32 cellular contexts compared by ENCODE assay signal in the genomic region with DNA sequence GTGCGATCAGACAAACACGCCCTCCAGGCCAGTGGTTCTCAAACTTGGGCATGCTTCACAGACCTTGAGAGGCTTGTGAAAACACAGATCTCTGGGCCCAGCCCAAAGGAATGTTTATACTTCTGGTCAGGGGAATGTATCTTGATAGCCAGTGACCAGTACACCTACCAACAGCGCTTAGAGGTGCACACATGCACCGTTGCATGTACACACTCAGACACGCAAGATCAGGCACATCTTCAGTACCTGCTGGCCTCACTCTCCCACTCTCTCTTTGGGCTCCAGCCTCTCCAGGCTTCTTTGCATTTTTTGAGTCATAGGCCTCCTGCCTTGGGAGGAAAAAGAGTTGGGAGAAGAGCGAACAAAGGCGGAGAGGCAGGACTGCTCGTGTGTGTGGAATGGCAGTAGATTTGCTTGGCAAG. TPM values are rescaled to one million over a fixed set of nuclear protein-coding genes. Genes with fewer than 3 reads are reported as not detected.
A peak's percentile ranks its signal among the peaks of the same experiment; 100 is the strongest.
DNase-seq lines count a peak whose midpoint lies in the region; ATAC-seq and TF ChIP-seq lines count a peak whose summit lies in the region.
"Had no signal": no experiment of that assay in that cellular context is flagged by ENCODE, and none has a peak within 500 bp of the region (broad histone marks: within the 10 kb centered on the region; RNA-seq: fewer than 3 reads in every experiment).

No MANE protein-coding gene starts in this region.

- H3K27ac Mint-ChIP-seq in endodermal cell (no peak overlapping the region), neural crest cell (ENCODE audit: unreplicated experiment) (peak overlapping the region; percentile 50)
- H3K27ac Mint-ChIP-seq: activated naive CD4-positive, alpha-beta T cell treated with anti-CD3 and anti-CD28 coated beads, Interleukin-2, amount 50 U/mL, for 24 hours; activated T-helper 17 cell treated with anti-CD3 and anti-CD28 coated beads, Interleukin-2, amount 50 U/mL, for 72 hours; effector memory CD8-positive, alpha-beta T cell; mesothelial cell of epicardium; stimulated activated naive B cell treated with anti-CD40 and anti-IgM and Interleukin-4, amounts not matched to agents 10 μg/mL and 1 μg/mL and 100 μg/mL, for 72 hours; WTC11 had no signal

- DNase-seq in activated CD8-positive, alpha-beta memory T cell treated with anti-CD3 and anti-CD28 coated beads for 24 hours: peak; percentile 45
- DNase-seq in activated CD8-positive, alpha-beta memory T cell treated with anti-CD3 and anti-CD28 coated beads, Interleukin-2, amount 50 U/mL, for 4 hours: no peak
- DNase-seq in endodermal cell (peak; percentile 50), neural crest cell (ENCODE audit: low read depth, low spot score) (no peak), upper lobe of right lung (no peak), NCI-H1436 (lab: John Stamatoyannopoulos, UW) (no peak), activated gamma-delta T cell (lab: John Stamatoyannopoulos, UW) (no peak), A673 (ENCODE audit: low spot score) (no peak)
- DNase-seq: activated CD4-positive, alpha-beta T cell treated with anti-CD3 and anti-CD28 coated beads, Interleukin-2, amount 50 U/mL, for 1 hour; AML-193; amygdala; CD4-positive, alpha-beta memory T cell; effector memory CD8-positive, alpha-beta T cell; foreskin keratinocyte; GDM1; naive thymus-derived CD4-positive, alpha-beta T cell; NCI-H2081 treated with DMSO at 0.1 percent for 48 hours; NCI-H82; SJCRH30; stimulated activated CD4-positive, alpha-beta T cell treated with anti-CD3 and anti-CD28 coated beads, Interleukin-4, amount 100 ng/mL, for 1 hour; stimulated activated naive B cell treated with anti-CD40 and anti-IgM and Interleukin-4, amounts not matched to agents 10 μg/mL and 1 μg/mL and 100 μg/mL, for 72 hours; T1000 had no signal

- H3K4me1 ChIP-seq in endodermal cell (ENCODE audit: control insufficient read depth, insufficient read depth, low read length): peaks cover 3% of the 10 kb centered on the region
- H3K4me1 ChIP-seq in upper lobe of right lung: peaks cover 6% of the 10 kb centered on the region
- no peaks in the 10 kb centered on the region for H3K4me1 ChIP-seq in A673 (ENCODE audit: insufficient read depth, low read length, poor library complexity, severe bottlenecking)
- H3K4me1 ChIP-seq: breast epithelium, foreskin keratinocyte, HAP-1 had no signal

- H3K27ac ChIP-seq in endodermal cell (ENCODE audit: low read depth, low read length) (no peak overlapping the region), upper lobe of right lung (no peak overlapping the region), A673 (ENCODE audit: low read depth, low read length, poor library complexity, severe bottlenecking) (no peak overlapping the region)
- H3K27ac ChIP-seq: breast epithelium, esophagus muscularis mucosa, foreskin keratinocyte, HL-60, KMS-11, SJCRH30 had no signal

- H3K36me3 Mint-ChIP-seq in endodermal cell (ENCODE audit: low read depth) (no peaks in the 10 kb centered on the region), neural crest cell (ENCODE audit: low read depth) (peaks cover 4% of the 10 kb centered on the region)
- H3K36me3 Mint-ChIP-seq: stimulated activated naive B cell treated with anti-CD40 and anti-IgM and Interleukin-4, amounts not matched to agents 10 μg/mL and 1 μg/mL and 100 μg/mL, for 72 hours; WTC11 had no signal

- TF ChIP-seq CTCF in endodermal cell (conservative IDR thresholded peaks at IDR 0.05): no peak
- TF ChIP-seq CTCF in neural crest cell (conservative IDR thresholded peaks at IDR 0.05): no peak
- no peak for TF ChIP-seq CTCF in upper lobe of right lung (IDR thresholded peaks at IDR 0.05)
- TF ChIP-seq CTCF in A673 (conservative IDR thresholded peaks at IDR 0.05; ENCODE audit: low read depth, low read length): no peak

- BruUV-seq in A673 (replicated peaks; lab: Mats Ljungman, UMichigan): no TSS peak

- no peaks in the 10 kb centered on the region for H3K27me3 ChIP-seq in endodermal cell (ENCODE audit: control insufficient read depth, insufficient read depth, low read length, poor library complexity, severe bottlenecking)
- no peaks in the 10 kb centered on the region for H3K27me3 ChIP-seq in upper lobe of right lung
- no peaks in the 10 kb centered on the region for H3K27me3 ChIP-seq in A673 (replicated peaks; ENCODE audit: insufficient read depth, low read depth, low read length, poor library complexity)
- H3K27me3 ChIP-seq: breast epithelium, esophagus muscularis mucosa, ovary, SJCRH30 had no signal

- H3K9me3 ChIP-seq in endodermal cell (ENCODE audit: control insufficient read depth, low read length) (no peaks in the 10 kb centered on the region), upper lobe of right lung (no peaks in the 10 kb centered on the region), A673 (ENCODE audit: low read depth, low read length, poor library complexity, severe bottlenecking) (no peaks in the 10 kb centered on the region)
- H3K9me3 ChIP-seq: breast epithelium, esophagus muscularis mucosa, HAP-1, ovary, SJCRH30 had no signal

- intact Hi-C loops in upper lobe of right lung (cut with DNase I): no loop called here
- intact Hi-C loops in A673 (cut with micrococcal nuclease; ENCODE audit: unreplicated experiment): no loop called here

- peaks cover 2% of the 10 kb centered on the region for H3K27me3 Mint-ChIP-seq in endodermal cell (ENCODE audit: insufficient read depth)
- H3K27me3 Mint-ChIP-seq in neural crest cell (ENCODE audit: low read depth): peaks cover 3% of the 10 kb centered on the region
- H3K27me3 Mint-ChIP-seq: activated naive CD4-positive, alpha-beta T cell treated with anti-CD3 and anti-CD28 coated beads, Interleukin-2, amount 50 U/mL, for 24 hours had no signal

- ATAC-seq in upper lobe of right lung: peak; percentile 81
- ATAC-seq: activated T-helper 17 cell treated with anti-CD3 and anti-CD28 coated beads, Interleukin-2, amount 50 U/mL, for 72 hours; effector memory CD8-positive, alpha-beta T cell; foreskin keratinocyte; naive thymus-derived CD4-positive, alpha-beta T cell; stimulated activated naive B cell treated with anti-CD40 and anti-IgM and Interleukin-4, amounts not matched to agents 10 μg/mL and 1 μg/mL and 100 μg/mL, for 72 hours; WTC11 had no signal

- H3K9me3 Mint-ChIP-seq in endodermal cell: no peaks in the 10 kb centered on the region
- peaks cover 4% of the 10 kb centered on the region for H3K9me3 Mint-ChIP-seq in neural crest cell
- H3K9me3 Mint-ChIP-seq: activated naive CD4-positive, alpha-beta T cell treated with anti-CD3 and anti-CD28 coated beads, Interleukin-2, amount 50 U/mL, for 24 hours; activated T-helper 17 cell treated with anti-CD3 and anti-CD28 coated beads, Interleukin-2, amount 50 U/mL, for 72 hours; effector memory CD8-positive, alpha-beta T cell had no signal

- H3K4me3 Mint-ChIP-seq in endodermal cell: no peak overlapping the region
- no peak overlapping the region for H3K4me3 Mint-ChIP-seq in neural crest cell
- H3K4me3 Mint-ChIP-seq: activated naive CD4-positive, alpha-beta T cell treated with anti-CD3 and anti-CD28 coated beads, Interleukin-2, amount 50 U/mL, for 24 hours; activated T-helper 17 cell treated with anti-CD3 and anti-CD28 coated beads, Interleukin-2, amount 50 U/mL, for 72 hours; CD4-positive, alpha-beta memory T cell; effector memory CD8-positive, alpha-beta T cell; mesothelial cell of epicardium; naive thymus-derived CD4-positive, alpha-beta T cell; stimulated activated naive B cell treated with anti-CD40 and anti-IgM and Interleukin-4, amounts not matched to agents 10 μg/mL and 1 μg/mL and 100 μg/mL, for 72 hours; WTC11 had no signal

- H3K4me3 ChIP-seq in endodermal cell (ENCODE audit: low read length) (no peak overlapping the region), upper lobe of right lung (no peak overlapping the region), A673 (ENCODE audit: low read depth, low read length, poor library complexity, severe bottlenecking) (no peak overlapping the region)
- H3K4me3 ChIP-seq: breast epithelium, esophagus muscularis mucosa, HAP-1, ovary, SJCRH30 had no signal

- H3K9ac ChIP-seq in endodermal cell (ENCODE audit: extremely low read depth, low read length, poor library complexity, severe bottlenecking): no peak overlapping the region
- H3K9ac ChIP-seq: KMS-11 had no signal

- CTCF ChIA-PET in A673 (lab: Charles Lee): no interaction called here

- H3K36me3 ChIP-seq in endodermal cell (ENCODE audit: control insufficient read depth, insufficient read depth, low read length) (no peaks in the 10 kb centered on the region), upper lobe of right lung (no peaks in the 10 kb centered on the region), A673 (ENCODE audit: insufficient read depth, low read length, poor library complexity, severe bottlenecking) (no peaks in the 10 kb centered on the region)
- H3K36me3 ChIP-seq: breast epithelium, esophagus muscularis mucosa, HAP-1, ovary, SJCRH30 had no signal

- WGBS in endodermal cell (ENCODE audit: insufficient coverage in 1 of 2, insufficient read length in 1 of 2), 2 experiments: 91 to 92% methylated on average over 6 to 8 of the region's 8 CpGs

- H3K4me1 Mint-ChIP-seq in endodermal cell (peaks cover 33% of the 10 kb centered on the region), neural crest cell (peaks cover 5% of the 10 kb centered on the region)
- H3K4me1 Mint-ChIP-seq: activated naive CD4-positive, alpha-beta T cell treated with anti-CD3 and anti-CD28 coated beads, Interleukin-2, amount 50 U/mL, for 24 hours; activated T-helper 17 cell treated with anti-CD3 and anti-CD28 coated beads, Interleukin-2, amount 50 U/mL, for 72 hours; CD4-positive, alpha-beta memory T cell; naive thymus-derived CD4-positive, alpha-beta T cell; stimulated activated naive B cell treated with anti-CD40 and anti-IgM and Interleukin-4, amounts not matched to agents 10 μg/mL and 1 μg/mL and 100 μg/mL, for 72 hours had no signal

- POLR2A ChIA-PET in A673 (lab: Charles Lee; ENCODE audit: low non-redundant PET): no interaction called here

RNA-seq across cellular contexts. Expression of gene FXYD6, which starts 11.7 kb away (rescaled TPM):
- total RNA-seq in endodermal cell (10 to 100 TPM; 54.1 to 61.8 TPM), neural crest cell (113 TPM in 2 replicates), upper lobe of right lung (59.0 TPM), A673 (2021) (12.2 and 12.9 TPM in 2 replicates)
- polyA plus RNA-seq in endodermal cell (2013, experiment 1 of 2): 197 TPM
- 184 TPM for polyA plus RNA-seq in endodermal cell (2013, experiment 2 of 2)
- total RNA-seq: CD4-positive, alpha-beta memory T cell; foreskin keratinocyte had no signal
- polyA plus RNA-seq: naive thymus-derived CD4-positive, alpha-beta T cell had no signal

RNA-seq across cellular contexts. Expression of gene TMPRSS13, which starts 41.1 kb away (rescaled TPM):
- total RNA-seq in endodermal cell (1 to 10 TPM; 2.5 to 6.4 TPM), neural crest cell (0.34 TPM in 1 of 2 replicates, not detected in the other), upper lobe of right lung (9.9 TPM), A673 (2021) (not detected in 2 replicates)
- polyA plus RNA-seq in endodermal cell (2013, experiment 1 of 2): 0.61 TPM
- polyA plus RNA-seq in endodermal cell (2013, experiment 2 of 2): 0.46 TPM
- total RNA-seq: esophagus muscularis mucosa, SJCRH30 had no signal

Comparison
In these comparisons a context has a peak if more than half of its experiments do, and no peak if none do; other contexts are left out.
1. DNase-seq: peak in activated CD8-positive, alpha-beta memory T cell treated with anti-CD3 and anti-CD28 coated beads for 24 hours (single experiment) and endodermal cell (single experiment); none in activated CD8-positive, alpha-beta memory T cell treated with anti-CD3 and anti-CD28 coated beads, Interleukin-2, amount 50 U/mL, for 4 hours (single experiment), neural crest cell (single experiment), upper lobe of right lung (single experiment), NCI-H1436 (single experiment), activated gamma-delta T cell (single experiment) and A673 (single experiment).